ENCODE assay signal across 1 cellular context in the genomic region with DNA sequence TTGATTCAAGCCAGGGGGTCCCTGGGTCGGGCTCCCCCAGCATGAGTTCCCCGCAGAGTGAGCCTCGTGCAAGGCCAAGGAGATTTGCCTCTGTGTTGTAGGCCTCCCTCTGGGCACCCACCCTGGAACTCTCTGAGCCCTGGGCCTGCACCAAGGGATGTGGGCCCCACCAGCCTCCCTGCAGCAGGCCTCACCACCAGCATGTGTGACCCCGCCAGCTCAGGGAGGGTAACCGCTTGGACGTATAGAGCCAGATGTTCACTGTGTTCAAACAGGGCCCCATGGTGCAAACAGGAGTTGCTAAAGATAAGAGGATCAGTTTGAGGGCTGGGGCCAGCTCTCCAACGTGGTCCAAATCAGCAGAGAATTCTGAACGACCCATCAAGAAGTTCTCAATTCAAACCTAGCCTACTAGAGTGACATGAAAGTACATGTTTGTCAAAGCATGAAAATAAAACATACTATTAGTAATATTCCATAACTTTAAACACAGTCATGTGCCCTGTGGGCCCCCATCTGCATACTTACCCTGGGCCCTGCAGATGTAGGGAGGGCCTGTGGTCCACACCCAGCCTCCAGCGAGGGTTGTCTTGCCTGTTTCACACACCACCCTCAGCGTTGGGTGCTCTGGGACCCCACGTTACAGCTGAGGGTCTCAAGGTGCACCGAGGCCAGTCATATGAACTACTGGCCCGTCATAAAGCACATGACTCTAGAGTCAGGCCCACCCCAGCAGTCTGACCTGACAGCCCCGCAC.
TF ChIP-seq lines count a peak whose summit lies in the region.

No MANE protein-coding gene starts in this region.

TF ChIP-seq in K562, 482 proteins besides CTCF, POLR2A, EP300 and RAD21 (continued from another document and continues in another):
- TF ChIP-seq, protein P1, sequence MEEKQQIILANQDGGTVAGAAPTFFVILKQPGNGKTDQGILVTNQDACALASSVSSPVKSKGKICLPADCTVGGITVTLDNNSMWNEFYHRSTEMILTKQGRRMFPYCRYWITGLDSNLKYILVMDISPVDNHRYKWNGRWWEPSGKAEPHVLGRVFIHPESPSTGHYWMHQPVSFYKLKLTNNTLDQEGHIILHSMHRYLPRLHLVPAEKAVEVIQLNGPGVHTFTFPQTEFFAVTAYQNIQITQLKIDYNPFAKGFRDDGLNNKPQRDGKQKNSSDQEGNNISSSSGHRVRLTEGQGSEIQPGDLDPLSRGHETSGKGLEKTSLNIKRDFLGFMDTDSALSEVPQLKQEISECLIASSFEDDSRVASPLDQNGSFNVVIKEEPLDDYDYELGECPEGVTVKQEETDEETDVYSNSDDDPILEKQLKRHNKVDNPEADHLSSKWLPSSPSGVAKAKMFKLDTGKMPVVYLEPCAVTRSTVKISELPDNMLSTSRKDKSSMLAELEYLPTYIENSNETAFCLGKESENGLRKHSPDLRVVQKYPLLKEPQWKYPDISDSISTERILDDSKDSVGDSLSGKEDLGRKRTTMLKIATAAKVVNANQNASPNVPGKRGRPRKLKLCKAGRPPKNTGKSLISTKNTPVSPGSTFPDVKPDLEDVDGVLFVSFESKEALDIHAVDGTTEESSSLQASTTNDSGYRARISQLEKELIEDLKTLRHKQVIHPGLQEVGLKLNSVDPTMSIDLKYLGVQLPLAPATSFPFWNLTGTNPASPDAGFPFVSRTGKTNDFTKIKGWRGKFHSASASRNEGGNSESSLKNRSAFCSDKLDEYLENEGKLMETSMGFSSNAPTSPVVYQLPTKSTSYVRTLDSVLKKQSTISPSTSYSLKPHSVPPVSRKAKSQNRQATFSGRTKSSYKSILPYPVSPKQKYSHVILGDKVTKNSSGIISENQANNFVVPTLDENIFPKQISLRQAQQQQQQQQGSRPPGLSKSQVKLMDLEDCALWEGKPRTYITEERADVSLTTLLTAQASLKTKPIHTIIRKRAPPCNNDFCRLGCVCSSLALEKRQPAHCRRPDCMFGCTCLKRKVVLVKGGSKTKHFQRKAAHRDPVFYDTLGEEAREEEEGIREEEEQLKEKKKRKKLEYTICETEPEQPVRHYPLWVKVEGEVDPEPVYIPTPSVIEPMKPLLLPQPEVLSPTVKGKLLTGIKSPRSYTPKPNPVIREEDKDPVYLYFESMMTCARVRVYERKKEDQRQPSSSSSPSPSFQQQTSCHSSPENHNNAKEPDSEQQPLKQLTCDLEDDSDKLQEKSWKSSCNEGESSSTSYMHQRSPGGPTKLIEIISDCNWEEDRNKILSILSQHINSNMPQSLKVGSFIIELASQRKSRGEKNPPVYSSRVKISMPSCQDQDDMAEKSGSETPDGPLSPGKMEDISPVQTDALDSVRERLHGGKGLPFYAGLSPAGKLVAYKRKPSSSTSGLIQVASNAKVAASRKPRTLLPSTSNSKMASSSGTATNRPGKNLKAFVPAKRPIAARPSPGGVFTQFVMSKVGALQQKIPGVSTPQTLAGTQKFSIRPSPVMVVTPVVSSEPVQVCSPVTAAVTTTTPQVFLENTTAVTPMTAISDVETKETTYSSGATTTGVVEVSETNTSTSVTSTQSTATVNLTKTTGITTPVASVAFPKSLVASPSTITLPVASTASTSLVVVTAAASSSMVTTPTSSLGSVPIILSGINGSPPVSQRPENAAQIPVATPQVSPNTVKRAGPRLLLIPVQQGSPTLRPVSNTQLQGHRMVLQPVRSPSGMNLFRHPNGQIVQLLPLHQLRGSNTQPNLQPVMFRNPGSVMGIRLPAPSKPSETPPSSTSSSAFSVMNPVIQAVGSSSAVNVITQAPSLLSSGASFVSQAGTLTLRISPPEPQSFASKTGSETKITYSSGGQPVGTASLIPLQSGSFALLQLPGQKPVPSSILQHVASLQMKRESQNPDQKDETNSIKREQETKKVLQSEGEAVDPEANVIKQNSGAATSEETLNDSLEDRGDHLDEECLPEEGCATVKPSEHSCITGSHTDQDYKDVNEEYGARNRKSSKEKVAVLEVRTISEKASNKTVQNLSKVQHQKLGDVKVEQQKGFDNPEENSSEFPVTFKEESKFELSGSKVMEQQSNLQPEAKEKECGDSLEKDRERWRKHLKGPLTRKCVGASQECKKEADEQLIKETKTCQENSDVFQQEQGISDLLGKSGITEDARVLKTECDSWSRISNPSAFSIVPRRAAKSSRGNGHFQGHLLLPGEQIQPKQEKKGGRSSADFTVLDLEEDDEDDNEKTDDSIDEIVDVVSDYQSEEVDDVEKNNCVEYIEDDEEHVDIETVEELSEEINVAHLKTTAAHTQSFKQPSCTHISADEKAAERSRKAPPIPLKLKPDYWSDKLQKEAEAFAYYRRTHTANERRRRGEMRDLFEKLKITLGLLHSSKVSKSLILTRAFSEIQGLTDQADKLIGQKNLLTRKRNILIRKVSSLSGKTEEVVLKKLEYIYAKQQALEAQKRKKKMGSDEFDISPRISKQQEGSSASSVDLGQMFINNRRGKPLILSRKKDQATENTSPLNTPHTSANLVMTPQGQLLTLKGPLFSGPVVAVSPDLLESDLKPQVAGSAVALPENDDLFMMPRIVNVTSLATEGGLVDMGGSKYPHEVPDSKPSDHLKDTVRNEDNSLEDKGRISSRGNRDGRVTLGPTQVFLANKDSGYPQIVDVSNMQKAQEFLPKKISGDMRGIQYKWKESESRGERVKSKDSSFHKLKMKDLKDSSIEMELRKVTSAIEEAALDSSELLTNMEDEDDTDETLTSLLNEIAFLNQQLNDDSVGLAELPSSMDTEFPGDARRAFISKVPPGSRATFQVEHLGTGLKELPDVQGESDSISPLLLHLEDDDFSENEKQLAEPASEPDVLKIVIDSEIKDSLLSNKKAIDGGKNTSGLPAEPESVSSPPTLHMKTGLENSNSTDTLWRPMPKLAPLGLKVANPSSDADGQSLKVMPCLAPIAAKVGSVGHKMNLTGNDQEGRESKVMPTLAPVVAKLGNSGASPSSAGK (IDR thresholded peaks at IDR 0.05) = peak; percentile 92
- TF ChIP-seq BCL6 (CRISPR knock-in tag; IDR thresholded peaks at IDR 0.05) (no peak), SMC3 (conservative IDR thresholded peaks at IDR 0.05; ENCODE audit: insufficient read depth, low read depth, low read length) (no peak), CCAR2 (IDR thresholded peaks at IDR 0.05; ENCODE audit: low read depth, low read length) (no peak), SP1 (CRISPR knock-in tag; IDR thresholded peaks at IDR 0.05) (no peak), THRAP3 (IDR thresholded peaks at IDR 0.05; ENCODE audit: borderline replicate concordance) (no peak), FOXP1 (CRISPR knock-in tag; IDR thresholded peaks at IDR 0.05) (peak; percentile 57; the same call in 1 of the 2 replicates), CBX3 (IDR thresholded peaks at IDR 0.05; ENCODE audit: borderline replicate concordance in 1 of 2, low read length in 2 of 2) (peak in 1 of 2 experiments; percentile 79; a peak in 2 of 3 replicates), FOXJ3 (CRISPR knock-in tag; IDR thresholded peaks at IDR 0.05) (no peak), NFATC3 (IDR thresholded peaks at IDR 0.05) (no peak), ERF (CRISPR knock-in tag; IDR thresholded peaks at IDR 0.05) (no peak), YBX1 (IDR thresholded peaks at IDR 0.05) (no peak), ATF1 (CRISPR knock-in tag; IDR thresholded peaks at IDR 0.05) (no peak), ATF1 (tag; IDR thresholded peaks at IDR 0.05) (peak; percentile 46; the same call in 1 of the 2 replicates), ZNF766 (CRISPR knock-in tag; conservative IDR thresholded peaks at IDR 0.05) (peak; percentile 76), RBM22 (IDR thresholded peaks at IDR 0.05; ENCODE audit: low read depth, low read length, poor library complexity, severe bottlenecking) (no peak), L3MBTL2 (IDR thresholded peaks at IDR 0.05) (peak; percentile 93), SMAD3 (CRISPR knock-in tag; conservative IDR thresholded peaks at IDR 0.05) (no peak), NRF1 (conservative IDR thresholded peaks at IDR 0.05 in 1 of 2, IDR thresholded peaks at IDR 0.05 in 1 of 2) (no peak), RFX7 (CRISPR knock-in tag; IDR thresholded peaks at IDR 0.05) (no peak), MAFK (IDR thresholded peaks at IDR 0.05; ENCODE audit: low read length) (no peak), SIRT6 (IDR thresholded peaks at IDR 0.05; ENCODE audit: low read depth, low read length) (no peak), OTX1 (CRISPR knock-in tag; IDR thresholded peaks at IDR 0.05) (no peak), RBBP5 (IDR thresholded peaks at IDR 0.05; ENCODE audit: borderline replicate concordance, insufficient read depth, low read length, poor library complexity, severe bottlenecking) (no peak), RAD51 (IDR thresholded peaks at IDR 0.05; ENCODE audit: borderline replicate concordance, low read depth) (no peak), ZC3H4 (CRISPR knock-in tag; IDR thresholded peaks at IDR 0.05; ENCODE audit: borderline replicate concordance) (no peak), CTBP1 (IDR thresholded peaks at IDR 0.05; ENCODE audit: borderline replicate concordance) (no peak), CEBPB (tag; IDR thresholded peaks at IDR 0.05) (no peak), SUPT5H (IDR thresholded peaks at IDR 0.05) (no peak), ZNF263 (CRISPR knock-in tag; IDR thresholded peaks at IDR 0.05; ENCODE audit: borderline replicate concordance) (no peak), DPF2 (IDR thresholded peaks at IDR 0.05) (peak; percentile 85), TEAD1 (CRISPR knock-in tag; IDR thresholded peaks at IDR 0.05) (no peak)
- TF ChIP-seq, protein P2, sequence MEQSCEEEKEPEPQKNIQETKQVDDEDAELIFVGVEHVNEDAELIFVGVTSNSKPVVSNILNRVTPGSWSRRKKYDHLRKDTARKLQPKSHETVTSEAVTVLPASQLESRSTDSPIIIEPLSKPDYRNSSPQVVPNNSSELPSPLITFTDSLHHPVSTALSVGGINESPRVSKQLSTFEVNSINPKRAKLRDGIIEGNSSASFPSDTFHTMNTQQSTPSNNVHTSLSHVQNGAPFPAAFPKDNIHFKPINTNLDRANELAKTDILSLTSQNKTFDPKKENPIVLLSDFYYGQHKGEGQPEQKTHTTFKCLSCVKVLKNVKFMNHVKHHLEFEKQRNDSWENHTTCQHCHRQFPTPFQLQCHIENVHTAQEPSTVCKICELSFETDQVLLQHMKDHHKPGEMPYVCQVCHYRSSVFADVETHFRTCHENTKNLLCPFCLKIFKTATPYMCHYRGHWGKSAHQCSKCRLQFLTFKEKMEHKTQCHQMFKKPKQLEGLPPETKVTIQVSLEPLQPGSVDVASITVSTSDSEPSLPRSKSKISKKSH (CRISPR knock-in tag; IDR thresholded peaks at IDR 0.05) = no peak
- TF ChIP-seq, protein P3, sequence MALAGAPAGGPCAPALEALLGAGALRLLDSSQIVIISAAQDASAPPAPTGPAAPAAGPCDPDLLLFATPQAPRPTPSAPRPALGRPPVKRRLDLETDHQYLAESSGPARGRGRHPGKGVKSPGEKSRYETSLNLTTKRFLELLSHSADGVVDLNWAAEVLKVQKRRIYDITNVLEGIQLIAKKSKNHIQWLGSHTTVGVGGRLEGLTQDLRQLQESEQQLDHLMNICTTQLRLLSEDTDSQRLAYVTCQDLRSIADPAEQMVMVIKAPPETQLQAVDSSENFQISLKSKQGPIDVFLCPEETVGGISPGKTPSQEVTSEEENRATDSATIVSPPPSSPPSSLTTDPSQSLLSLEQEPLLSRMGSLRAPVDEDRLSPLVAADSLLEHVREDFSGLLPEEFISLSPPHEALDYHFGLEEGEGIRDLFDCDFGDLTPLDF (CRISPR knock-in tag; IDR thresholded peaks at IDR 0.05) = 0 out of 2 replicates have a peak, but pooled peaks have one; percentile 28
- TF ChIP-seq, protein P4, sequence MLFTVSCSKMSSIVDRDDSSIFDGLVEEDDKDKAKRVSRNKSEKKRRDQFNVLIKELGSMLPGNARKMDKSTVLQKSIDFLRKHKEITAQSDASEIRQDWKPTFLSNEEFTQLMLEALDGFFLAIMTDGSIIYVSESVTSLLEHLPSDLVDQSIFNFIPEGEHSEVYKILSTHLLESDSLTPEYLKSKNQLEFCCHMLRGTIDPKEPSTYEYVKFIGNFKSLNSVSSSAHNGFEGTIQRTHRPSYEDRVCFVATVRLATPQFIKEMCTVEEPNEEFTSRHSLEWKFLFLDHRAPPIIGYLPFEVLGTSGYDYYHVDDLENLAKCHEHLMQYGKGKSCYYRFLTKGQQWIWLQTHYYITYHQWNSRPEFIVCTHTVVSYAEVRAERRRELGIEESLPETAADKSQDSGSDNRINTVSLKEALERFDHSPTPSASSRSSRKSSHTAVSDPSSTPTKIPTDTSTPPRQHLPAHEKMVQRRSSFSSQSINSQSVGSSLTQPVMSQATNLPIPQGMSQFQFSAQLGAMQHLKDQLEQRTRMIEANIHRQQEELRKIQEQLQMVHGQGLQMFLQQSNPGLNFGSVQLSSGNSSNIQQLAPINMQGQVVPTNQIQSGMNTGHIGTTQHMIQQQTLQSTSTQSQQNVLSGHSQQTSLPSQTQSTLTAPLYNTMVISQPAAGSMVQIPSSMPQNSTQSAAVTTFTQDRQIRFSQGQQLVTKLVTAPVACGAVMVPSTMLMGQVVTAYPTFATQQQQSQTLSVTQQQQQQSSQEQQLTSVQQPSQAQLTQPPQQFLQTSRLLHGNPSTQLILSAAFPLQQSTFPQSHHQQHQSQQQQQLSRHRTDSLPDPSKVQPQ (CRISPR knock-in tag; IDR thresholded peaks at IDR 0.05; ENCODE audit: borderline replicate concordance) = no peak
- TF ChIP-seq, protein P5, sequence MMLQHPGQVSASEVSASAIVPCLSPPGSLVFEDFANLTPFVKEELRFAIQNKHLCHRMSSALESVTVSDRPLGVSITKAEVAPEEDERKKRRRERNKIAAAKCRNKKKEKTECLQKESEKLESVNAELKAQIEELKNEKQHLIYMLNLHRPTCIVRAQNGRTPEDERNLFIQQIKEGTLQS (IDR thresholded peaks at IDR 0.05) = no peak
- TF ChIP-seq, protein P5 (CRISPR knock-in tag; conservative IDR thresholded peaks at IDR 0.05) = no peak
- TF ChIP-seq, protein P6, sequence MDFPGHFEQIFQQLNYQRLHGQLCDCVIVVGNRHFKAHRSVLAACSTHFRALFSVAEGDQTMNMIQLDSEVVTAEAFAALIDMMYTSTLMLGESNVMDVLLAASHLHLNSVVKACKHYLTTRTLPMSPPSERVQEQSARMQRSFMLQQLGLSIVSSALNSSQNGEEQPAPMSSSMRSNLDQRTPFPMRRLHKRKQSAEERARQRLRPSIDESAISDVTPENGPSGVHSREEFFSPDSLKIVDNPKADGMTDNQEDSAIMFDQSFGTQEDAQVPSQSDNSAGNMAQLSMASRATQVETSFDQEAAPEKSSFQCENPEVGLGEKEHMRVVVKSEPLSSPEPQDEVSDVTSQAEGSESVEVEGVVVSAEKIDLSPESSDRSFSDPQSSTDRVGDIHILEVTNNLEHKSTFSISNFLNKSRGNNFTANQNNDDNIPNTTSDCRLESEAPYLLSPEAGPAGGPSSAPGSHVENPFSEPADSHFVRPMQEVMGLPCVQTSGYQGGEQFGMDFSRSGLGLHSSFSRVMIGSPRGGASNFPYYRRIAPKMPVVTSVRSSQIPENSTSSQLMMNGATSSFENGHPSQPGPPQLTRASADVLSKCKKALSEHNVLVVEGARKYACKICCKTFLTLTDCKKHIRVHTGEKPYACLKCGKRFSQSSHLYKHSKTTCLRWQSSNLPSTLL (IDR thresholded peaks at IDR 0.05) = no peak
- TF ChIP-seq, protein P7, sequence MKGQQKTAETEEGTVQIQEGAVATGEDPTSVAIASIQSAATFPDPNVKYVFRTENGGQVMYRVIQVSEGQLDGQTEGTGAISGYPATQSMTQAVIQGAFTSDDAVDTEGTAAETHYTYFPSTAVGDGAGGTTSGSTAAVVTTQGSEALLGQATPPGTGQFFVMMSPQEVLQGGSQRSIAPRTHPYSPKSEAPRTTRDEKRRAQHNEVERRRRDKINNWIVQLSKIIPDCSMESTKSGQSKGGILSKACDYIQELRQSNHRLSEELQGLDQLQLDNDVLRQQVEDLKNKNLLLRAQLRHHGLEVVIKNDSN (CRISPR knock-in tag; IDR thresholded peaks at IDR 0.05) = no peak
